In genomic region chr4:41692717-41693345, GRCh38 we compare ENCODE assay signal across 8 cellular contexts. TPM values are rescaled to one million over a fixed set of nuclear protein-coding genes. Genes with fewer than 3 reads are reported as not detected.
DNase-seq lines count a peak whose midpoint lies in the region; ATAC-seq, FAIRE-seq and TF ChIP-seq lines count a peak whose summit lies in the region.

No MANE protein-coding gene starts in this region.

- no peaks in the 10 kb centered on the region for H3K9me3 ChIP-seq in endothelial cell of umbilical vein (replicated peaks; ENCODE audit: control insufficient read depth, insufficient read depth, low read length)
- H3K9me3 ChIP-seq in transverse colon, result no peaks in the 10 kb centered on the region

- intact Hi-C loops in activated CD4-positive, alpha-beta T cell treated with anti-CD3 and anti-CD28 coated beads for 36 hours (cut with DNase I, micrococcal nuclease), result loop anchor here (1.0 to 5.0 kb wide), 5 partner anchors 59 to 824 kb away; no protein-coding TSS in a partner anchor
- intact Hi-C loops in endothelial cell of umbilical vein (cut with micrococcal nuclease) (loop anchor here (1.0 to 5.0 kb wide), 6 partner anchors 59 to 587 kb away; no protein-coding TSS in a partner anchor), transverse colon (cut with DNase I; ENCODE audit: low total_unique reads) (loop anchor here (5.0 kb wide), 1 partner anchor 194 kb away; no protein-coding TSS in a partner anchor)

- no peak for TF ChIP-seq EP300 in transverse colon (IDR thresholded peaks at IDR 0.05; ENCODE audit: low read depth)

- POLR2A ChIA-PET in activated CD4-positive, alpha-beta T cell treated with anti-CD3 and anti-CD28 coated beads for 36 hours (lab: Charles Lee), result no interaction called here
- POLR2A ChIA-PET in endothelial cell of umbilical vein (lab: Charles Lee), result no interaction called here

- H3K4me1 Mint-ChIP-seq in activated CD4-positive, alpha-beta T cell treated with anti-CD3 and anti-CD28 coated beads for 36 hours, result no peaks in the 10 kb centered on the region
- no peaks in the 10 kb centered on the region for H3K4me1 Mint-ChIP-seq in mesothelial cell of epicardium

- no peak overlapping the region for H3K4me2 ChIP-seq in endothelial cell of umbilical vein (ENCODE audit: insufficient read depth, low read length)

- H2AFZ ChIP-seq in endothelial cell of umbilical vein (ENCODE audit: low read depth, low read length), result peak overlapping the region; percentile 46

- H4K20me1 ChIP-seq in endothelial cell of umbilical vein (replicated peaks; ENCODE audit: control insufficient read depth, extremely low read depth, insufficient read depth, low read length), result no peaks in the 10 kb centered on the region

- no peak overlapping the region for H3K27ac Mint-ChIP-seq in activated CD4-positive, alpha-beta T cell treated with anti-CD3 and anti-CD28 coated beads for 36 hours
- no peak overlapping the region for H3K27ac Mint-ChIP-seq in mesothelial cell of epicardium

- H3K36me3 ChIP-seq in endothelial cell of umbilical vein (ENCODE audit: control insufficient read depth in 2 of 2, extremely low read depth in 1 of 2, insufficient read depth in 2 of 2, low read length in 2 of 2) (peaks cover 0 to 6% of the 10 kb centered on the region in 2 experiments), transverse colon (no peaks in the 10 kb centered on the region)

- DNase-seq in activated CD4-positive, alpha-beta T cell treated with anti-CD3 and anti-CD28 coated beads for 36 hours, result peak; percentile 67
- no peak for DNase-seq in activated CD4-positive, alpha-beta T cell treated with anti-CD3 and anti-CD28 coated beads, Interleukin-2, amount 50 U/mL, for 4 hours
- DNase-seq in NCI-H1694 (lab: John Stamatoyannopoulos, UW) (peak; percentile 7), endothelial cell of umbilical vein (ENCODE audit: low read depth, low spot score) (peak; percentile 58), mesothelial cell of epicardium (ENCODE audit: low spot score in 2 of 2, unreplicated experiment in 2 of 2) (peak; percentile 27 to 64), transverse colon (peak; percentile 46)

- no peaks in the 10 kb centered on the region for H3K36me3 Mint-ChIP-seq in activated CD4-positive, alpha-beta T cell treated with anti-CD3 and anti-CD28 coated beads for 36 hours (ENCODE audit: low read depth)
- peaks cover 23% of the 10 kb centered on the region for H3K36me3 Mint-ChIP-seq in mesothelial cell of epicardium

- in situ Hi-C loops in transverse colon (cut with MboI; ENCODE audit: low pct_ligation_motif_present in 1 of 4, low pct_unique_long_range_greater_than_20kb in 1 of 4, low sequenced_read_pairs in 3 of 4), result loop anchor here (5.0 kb wide), 2 partner anchors 189 to 194 kb away; no protein-coding TSS in a partner anchor

- H3K9ac ChIP-seq in endothelial cell of umbilical vein (replicated peaks; ENCODE audit: extremely low read depth, insufficient read depth, low read length), result no peak overlapping the region

- FAIRE-seq in endothelial cell of umbilical vein (lab: Jason Lieb, UNC), result peak; percentile 72

- CTCF ChIA-PET in activated CD4-positive, alpha-beta T cell treated with anti-CD3 and anti-CD28 coated beads for 36 hours (lab: Charles Lee), result interaction anchor here (0.5 to 2.9 kb wide), 8 partner anchors 9 to 395 kb away, joined by 3 to 21 read pairs (median 4); partner anchors contain the start of gene PHOX2B
- CTCF ChIA-PET in endothelial cell of umbilical vein (lab: Charles Lee), result interaction anchor here (2.9 to 5.0 kb wide), 2 partner anchors 184 to 196 kb away, joined by 14 to 71 read pairs; no protein-coding TSS in a partner anchor

- BruUV-seq in endothelial cell of umbilical vein (replicated peaks; lab: Mats Ljungman, UMichigan), result no TSS peak

- peaks cover 9 to 10% of the 10 kb centered on the region in 2 experiments for H3K27me3 ChIP-seq in endothelial cell of umbilical vein (ENCODE audit: control insufficient read depth in 2 of 2, insufficient read depth in 2 of 2, low read length in 2 of 2)
- no peaks in the 10 kb centered on the region for H3K27me3 ChIP-seq in transverse colon

- H3K4me3 ChIP-seq in endothelial cell of umbilical vein (replicated peaks in 1 of 3; ENCODE audit: insufficient read depth in 1 of 3, low read depth in 1 of 3, low read length in 3 of 3), result no peak overlapping the region
- no peak overlapping the region for H3K4me3 ChIP-seq in transverse colon

- dilution Hi-C loops in endothelial cell of umbilical vein (cut with MboI; ENCODE audit: extremely low pct_ligation_motif_present, low sequenced_read_pairs), result no loop called here

- no peak overlapping the region for H3K27ac ChIP-seq in VCaP
- no peak overlapping the region for H3K27ac ChIP-seq in endothelial cell of umbilical vein (ENCODE audit: insufficient read depth, low read depth, low read length)
- H3K27ac ChIP-seq in transverse colon, result no peak overlapping the region

- no peak overlapping the region for H3K4me3 Mint-ChIP-seq in activated CD4-positive, alpha-beta T cell treated with anti-CD3 and anti-CD28 coated beads for 36 hours
- H3K4me3 Mint-ChIP-seq in mesothelial cell of epicardium, result no peak overlapping the region

- peaks cover 10% of the 10 kb centered on the region for H3K27me3 Mint-ChIP-seq in activated CD4-positive, alpha-beta T cell treated with anti-CD3 and anti-CD28 coated beads for 36 hours
- no peaks in the 10 kb centered on the region for H3K27me3 Mint-ChIP-seq in mesothelial cell of epicardium (ENCODE audit: low read depth)

- no peaks in the 10 kb centered on the region for H3K9me1 ChIP-seq in endothelial cell of umbilical vein (replicated peaks; ENCODE audit: control insufficient read depth, extremely low read depth, insufficient read depth, low read length)

- peak; percentile 58 for ATAC-seq in activated CD4-positive, alpha-beta T cell treated with anti-CD3 and anti-CD28 coated beads for 36 hours
- ATAC-seq in HG02610 (IDR thresholded peaks at IDR 0.05; ENCODE audit: unreplicated experiment), result peak; percentile 86

- TF ChIP-seq CTCF in VCaP (conservative IDR thresholded peaks at IDR 0.05) (peak; percentile 94), endothelial cell of umbilical vein (IDR thresholded peaks at IDR 0.05; ENCODE audit: extremely low read depth in 1 of 2, insufficient read depth in 1 of 2, low read depth in 1 of 2, low read length in 2 of 2) (peak; percentile 83 to 85), mesothelial cell of epicardium (IDR thresholded peaks at IDR 0.05; ENCODE audit: unreplicated experiment) (peak; percentile 81), transverse colon (IDR thresholded peaks at IDR 0.05) (peak; percentile 79 to 81 (median 81))

- no peak for TF ChIP-seq POLR2A in endothelial cell of umbilical vein (IDR thresholded peaks at IDR 0.05; ENCODE audit: low read depth, low read length)
- TF ChIP-seq POLR2A in transverse colon (IDR thresholded peaks at IDR 0.05), result no peak

- H3K79me2 ChIP-seq in endothelial cell of umbilical vein (ENCODE audit: control insufficient read depth, insufficient read depth, low read length), result no peaks in the 10 kb centered on the region

- H3K9me3 Mint-ChIP-seq in activated CD4-positive, alpha-beta T cell treated with anti-CD3 and anti-CD28 coated beads for 36 hours (ENCODE audit: low read depth), result no peaks in the 10 kb centered on the region
- no peaks in the 10 kb centered on the region for H3K9me3 Mint-ChIP-seq in mesothelial cell of epicardium

- no peaks in the 10 kb centered on the region for H3K4me1 ChIP-seq in endothelial cell of umbilical vein (ENCODE audit: control insufficient read depth, extremely low read depth, insufficient read depth, low read length)
- no peaks in the 10 kb centered on the region for H3K4me1 ChIP-seq in transverse colon

- 36 to 44% methylated on average over 7 to 12 of the region's 12 CpGs for WGBS in transverse colon (ENCODE audit: low coverage in 1 of 2), 2 donors

TF ChIP-seq in endothelial cell of umbilical vein, 7 proteins besides CTCF, POLR2A, EP300 and RAD21:
- TF ChIP-seq, protein P1, sequence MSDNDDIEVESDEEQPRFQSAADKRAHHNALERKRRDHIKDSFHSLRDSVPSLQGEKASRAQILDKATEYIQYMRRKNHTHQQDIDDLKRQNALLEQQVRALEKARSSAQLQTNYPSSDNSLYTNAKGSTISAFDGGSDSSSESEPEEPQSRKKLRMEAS (IDR thresholded peaks at IDR 0.05; ENCODE audit: insufficient read depth, insufficient read length), result no peak
- no peak for TF ChIP-seq EZH2 (IDR thresholded peaks at IDR 0.05; ENCODE audit: borderline replicate concordance, low read depth, low read length, severe bottlenecking)
- no peak for TF ChIP-seq MYC (IDR thresholded peaks at IDR 0.05; ENCODE audit: low read depth, low read length)
- no peak for TF ChIP-seq GATA2 (IDR thresholded peaks at IDR 0.05; ENCODE audit: insufficient read depth, insufficient read length, low read depth, low read length)
- TF ChIP-seq JUN (IDR thresholded peaks at IDR 0.05; ENCODE audit: borderline replicate concordance, insufficient read depth, insufficient read length, low read depth), result no peak
- TF ChIP-seq FOS (IDR thresholded peaks at IDR 0.05; ENCODE audit: borderline replicate concordance, insufficient read depth, low read length), result no peak
TF ChIP-seq in endothelial cell of umbilical vein: peak in this region for 0.

RNA-seq across cellular contexts. Expression of gene PHOX2B, which starts 55.7 kb away (rescaled TPM):
- total RNA-seq in activated CD4-positive, alpha-beta T cell treated with anti-CD3 and anti-CD28 coated beads for 36 hours, result not detected
- total RNA-seq in endothelial cell of umbilical vein (not detected in 2 replicates), mesothelial cell of epicardium (not detected in 3 replicates), transverse colon (1 to 10 TPM in 2 of 4 donors, under 1 TPM in 2; 0.27 to 4.4 (median 1.1) TPM)
- polyA plus RNA-seq in endothelial cell of umbilical vein, result not detected in 2 replicates
- polyA plus RNA-seq in endothelial cell of umbilical vein (2011; cell fraction: cytosol; rRNA removed), result not detected in 2 replicates
- polyA plus RNA-seq in endothelial cell of umbilical vein (2011; cell fraction: nucleus; rRNA removed), result not detected in 2 replicates
- not detected in 2 replicates for polyA plus RNA-seq in endothelial cell of umbilical vein (2012)
- not detected in 2 replicates for polyA minus RNA-seq in endothelial cell of umbilical vein
- polyA minus RNA-seq in endothelial cell of umbilical vein (2011; cell fraction: cytosol; rRNA and poly(A)+ RNA removed), result not detected
- polyA minus RNA-seq in endothelial cell of umbilical vein (2011; cell fraction: nucleus; rRNA and poly(A)+ RNA removed), result not detected in 2 replicates

Comparison
In these comparisons a context has a peak if more than half of its experiments do, and no peak if none do; other contexts are left out.
1. DNase-seq: peak in activated CD4-positive, alpha-beta T cell treated with anti-CD3 and anti-CD28 coated beads for 36 hours (single experiment), NCI-H1694 (single experiment), endothelial cell of umbilical vein (single experiment), mesothelial cell of epicardium (2 of 2) and transverse colon (single experiment); none in activated CD4-positive, alpha-beta T cell treated with anti-CD3 and anti-CD28 coated beads, Interleukin-2, amount 50 U/mL, for 4 hours (0 of 2).
2. Peak in every context shown above with its lines, with median percentiles within 50 percentile points of each other: CTCF ChIP-seq.